Comparison of ENCODE assay signal across 17 cellular contexts in the genomic region with DNA sequence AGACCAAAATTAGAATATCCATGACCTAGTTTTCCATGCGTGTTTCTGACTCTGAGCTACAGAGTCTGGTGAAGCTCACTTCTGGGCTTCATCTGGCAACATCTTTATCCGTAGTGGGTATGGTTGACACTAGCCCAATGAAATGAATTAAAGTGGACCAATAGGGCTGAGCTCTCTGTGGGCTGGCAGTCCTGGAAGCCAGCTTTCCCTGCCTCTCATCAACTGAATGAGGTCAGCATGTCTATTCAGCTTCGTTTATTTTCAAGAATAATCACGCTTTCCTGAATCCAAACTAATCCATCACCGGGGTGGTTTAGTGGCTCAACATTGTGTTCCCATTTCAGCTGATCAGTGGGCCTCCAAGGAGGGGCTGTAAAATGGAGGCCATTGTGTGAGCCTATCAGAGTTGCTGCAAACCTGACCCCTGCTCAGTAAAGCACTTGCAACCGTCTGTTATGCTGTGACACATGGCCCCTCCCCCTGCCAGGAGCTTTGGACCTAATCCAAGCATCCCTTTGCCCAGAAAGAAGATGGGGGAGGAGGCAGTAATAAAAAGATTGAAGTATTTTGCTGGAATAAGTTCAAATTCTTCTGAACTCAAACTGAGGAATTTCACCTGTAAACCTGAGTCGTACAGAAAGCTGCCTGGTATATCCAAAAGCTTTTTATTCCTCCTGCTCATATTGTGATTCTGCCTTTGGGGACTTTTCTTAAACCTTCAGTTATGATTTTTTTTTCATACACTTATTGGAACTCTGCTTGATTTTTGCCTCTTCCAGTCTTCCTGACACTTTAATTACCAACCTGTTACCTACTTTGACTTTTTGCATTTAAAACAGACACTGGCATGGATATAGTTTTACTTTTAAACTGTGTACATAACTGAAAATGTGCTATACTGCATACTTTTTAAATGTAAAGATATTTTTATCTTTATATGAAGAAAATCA. TPM values are rescaled to one million over a fixed set of nuclear protein-coding genes. Genes with fewer than 3 reads are reported as not detected.
DNase-seq lines count a peak whose midpoint lies in the region; ATAC-seq and TF ChIP-seq lines count a peak whose summit lies in the region.
"Had no signal": no experiment of that assay in that cellular context is flagged by ENCODE, and none has a peak within 500 bp of the region (broad histone marks: within the 10 kb centered on the region; RNA-seq: fewer than 3 reads in every experiment).

No MANE protein-coding gene starts in this region.

- intact Hi-C loops in mucosa of descending colon (cut with DNase I, micrococcal nuclease), result no loop called here

- TF ChIP-seq POLR2A in GM18505 (IDR thresholded peaks at IDR 0.05; ENCODE audit: borderline replicate concordance, extremely low read depth, insufficient read depth, insufficient read length), result no peak

- H3K4me3 ChIP-seq in muscle layer of duodenum (ENCODE audit: low read depth in 1 of 2, low read length in 2 of 2) (no peak overlapping the region), mucosa of descending colon (no peak overlapping the region)
- H3K4me3 ChIP-seq: MG63 had no signal

- peaks cover 0 to 7% of the 10 kb centered on the region in 2 donors for H3K36me3 ChIP-seq in muscle layer of duodenum (ENCODE audit: control insufficient read depth in 1 of 2, insufficient read depth in 2 of 2, low read length in 2 of 2)
- H3K36me3 ChIP-seq in mucosa of descending colon (ENCODE audit: low read depth), result no peaks in the 10 kb centered on the region

- ATAC-seq in GM21619 (IDR thresholded peaks at IDR 0.05; ENCODE audit: unreplicated experiment), result no peak
- no peak for ATAC-seq in GM18511 (IDR thresholded peaks at IDR 0.05; ENCODE audit: unreplicated experiment)
- no peak for ATAC-seq in mucosa of descending colon
- ATAC-seq in GM18505 (IDR thresholded peaks at IDR 0.05; ENCODE audit: unreplicated experiment), result no peak
- ATAC-seq: activated CD4-positive, alpha-beta T cell treated with anti-CD3 and anti-CD28 coated beads for 36 hours; activated T-cell treated with anti-CD3 and anti-CD28 coated beads, Interleukin-2, amount 50 U/mL, for 72 hours had no signal

- H3K9me3 ChIP-seq in muscle layer of duodenum (ENCODE audit: control insufficient read depth in 1 of 2, low read length in 2 of 2) (no peaks in the 10 kb centered on the region), mucosa of descending colon (no peaks in the 10 kb centered on the region)
- H3K9me3 ChIP-seq: MG63 had no signal

- no peaks in the 10 kb centered on the region for H3K27me3 ChIP-seq in muscle layer of duodenum (ENCODE audit: low read depth, low read length)
- H3K27me3 ChIP-seq: MG63 had no signal

- H3K4me1 ChIP-seq in muscle layer of duodenum (ENCODE audit: control insufficient read depth in 1 of 2, insufficient read depth in 2 of 2, low read length in 2 of 2) (no peaks in the 10 kb centered on the region), mucosa of descending colon (ENCODE audit: low read depth) (no peaks in the 10 kb centered on the region)

- TF ChIP-seq CTCF in mucosa of descending colon (IDR thresholded peaks at IDR 0.05), result no peak

- H3K27ac ChIP-seq in muscle layer of duodenum (ENCODE audit: low read length), result peak overlapping the region; percentile 72
- H3K27ac ChIP-seq: HL-60 had no signal

- DNase-seq in COR-L47 (lab: John Stamatoyannopoulos, UW) (peak; percentile 16), NCI-H2171 (lab: John Stamatoyannopoulos, UW) (peak; percentile 1), cerebellar cortex (ENCODE audit: low spot score) (peak; percentile 2), mucosa of descending colon (no peak)
- DNase-seq: activated CD4-positive, alpha-beta T cell treated with anti-CD3 and anti-CD28 coated beads for 36 hours; activated T-cell treated with anti-CD3 and anti-CD28 coated beads, Interleukin-2, amount 50 U/mL, for 72 hours; anterior cingulate cortex; effector CD8-positive, alpha-beta T cell; GF-D8; MG63; NCI-H510A treated with DMSO at 0.1 percent for 48 hours; occipital lobe had no signal

RNA-seq across cellular contexts. Expression of gene CAV1, which starts 35.5 kb away (rescaled TPM):
- 100 to 1,000 TPM in 1 of 3 donors, 10 to 100 TPM in 2; 17.9 to 248 (median 46.1) TPM for total RNA-seq in mucosa of descending colon

Comparison
In these comparisons a context has a peak if more than half of its experiments do, and no peak if none do; other contexts are left out.
1. DNase-seq: peak in COR-L47 (single experiment), NCI-H2171 (single experiment) and cerebellar cortex (single experiment); none in mucosa of descending colon (0 of 3).